ENCODE assay signal across 1 cellular context in the genomic region with DNA sequence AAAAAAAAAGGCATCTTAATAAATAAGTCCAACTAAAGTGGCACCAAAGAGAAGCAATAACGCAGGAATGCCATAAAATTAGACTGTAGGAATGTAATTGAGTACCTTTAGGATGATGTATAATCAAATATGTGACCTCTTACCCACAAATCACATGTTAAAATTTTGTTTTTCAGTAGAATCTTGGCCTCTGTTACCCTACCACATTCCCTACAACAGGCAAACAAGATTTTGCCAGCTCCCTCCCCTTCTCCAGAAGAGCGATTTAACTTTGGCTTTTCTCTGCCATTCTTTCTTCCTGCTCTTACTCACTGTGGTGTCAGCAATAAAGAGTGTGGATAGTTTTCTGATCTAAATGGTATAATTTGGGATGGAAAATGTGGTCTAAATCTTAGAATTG.
TF ChIP-seq lines count a peak whose summit lies in the region.

No MANE protein-coding gene starts in this region.

TF ChIP-seq in GM23338, 12 proteins besides CTCF, POLR2A, EP300 and RAD21 (continued from another document):
- TF ChIP-seq, protein P1, sequence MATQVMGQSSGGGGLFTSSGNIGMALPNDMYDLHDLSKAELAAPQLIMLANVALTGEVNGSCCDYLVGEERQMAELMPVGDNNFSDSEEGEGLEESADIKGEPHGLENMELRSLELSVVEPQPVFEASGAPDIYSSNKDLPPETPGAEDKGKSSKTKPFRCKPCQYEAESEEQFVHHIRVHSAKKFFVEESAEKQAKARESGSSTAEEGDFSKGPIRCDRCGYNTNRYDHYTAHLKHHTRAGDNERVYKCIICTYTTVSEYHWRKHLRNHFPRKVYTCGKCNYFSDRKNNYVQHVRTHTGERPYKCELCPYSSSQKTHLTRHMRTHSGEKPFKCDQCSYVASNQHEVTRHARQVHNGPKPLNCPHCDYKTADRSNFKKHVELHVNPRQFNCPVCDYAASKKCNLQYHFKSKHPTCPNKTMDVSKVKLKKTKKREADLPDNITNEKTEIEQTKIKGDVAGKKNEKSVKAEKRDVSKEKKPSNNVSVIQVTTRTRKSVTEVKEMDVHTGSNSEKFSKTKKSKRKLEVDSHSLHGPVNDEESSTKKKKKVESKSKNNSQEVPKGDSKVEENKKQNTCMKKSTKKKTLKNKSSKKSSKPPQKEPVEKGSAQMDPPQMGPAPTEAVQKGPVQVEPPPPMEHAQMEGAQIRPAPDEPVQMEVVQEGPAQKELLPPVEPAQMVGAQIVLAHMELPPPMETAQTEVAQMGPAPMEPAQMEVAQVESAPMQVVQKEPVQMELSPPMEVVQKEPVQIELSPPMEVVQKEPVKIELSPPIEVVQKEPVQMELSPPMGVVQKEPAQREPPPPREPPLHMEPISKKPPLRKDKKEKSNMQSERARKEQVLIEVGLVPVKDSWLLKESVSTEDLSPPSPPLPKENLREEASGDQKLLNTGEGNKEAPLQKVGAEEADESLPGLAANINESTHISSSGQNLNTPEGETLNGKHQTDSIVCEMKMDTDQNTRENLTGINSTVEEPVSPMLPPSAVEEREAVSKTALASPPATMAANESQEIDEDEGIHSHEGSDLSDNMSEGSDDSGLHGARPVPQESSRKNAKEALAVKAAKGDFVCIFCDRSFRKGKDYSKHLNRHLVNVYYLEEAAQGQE (IDR thresholded peaks at IDR 0.05; ENCODE audit: unreplicated experiment), result no peak
- no peak for TF ChIP-seq CREB1 (CRISPR knock-in tag; IDR thresholded peaks at IDR 0.05; ENCODE audit: low read depth)
